10 cellular contexts compared by ENCODE assay signal in genomic region chr2:128422571-128422970, GRCh38.
DNase-seq lines count a peak whose midpoint lies in the region; ATAC-seq, FAIRE-seq and TF ChIP-seq lines count a peak whose summit lies in the region.
"Had no signal": no experiment of that assay in that cellular context is flagged by ENCODE, and none has a peak within 500 bp of the region (broad histone marks: within the 10 kb centered on the region; RNA-seq: fewer than 3 reads in every experiment).

No MANE protein-coding gene starts in this region.

- H3K27me3 Mint-ChIP-seq in HFFc6 (ENCODE audit: insufficient read depth) (no peaks in the 10 kb centered on the region; the same call in 1 of the 2 replicates), nephron progenitor cell (ENCODE audit: low read depth, poor library complexity) (peaks cover 5% of the 10 kb centered on the region)

- peaks cover 0 to 18% (median 0%) of the 10 kb centered on the region in 3 donors for H3K9me3 ChIP-seq in gastroesophageal sphincter

- 70 to 71% methylated on average over 5 of the region's 5 CpGs for WGBS in gastroesophageal sphincter (ENCODE audit: low coverage in 1 of 2), 2 donors

- H3K36me3 Mint-ChIP-seq in HFFc6 (ENCODE audit: low read depth): no peaks in the 10 kb centered on the region
- peaks cover 10% of the 10 kb centered on the region for H3K36me3 Mint-ChIP-seq in nephron progenitor cell (ENCODE audit: low read depth)
- H3K36me3 Mint-ChIP-seq: activated naive CD4-positive, alpha-beta T cell treated with anti-CD3 and anti-CD28 coated beads, Interleukin-2, amount 50 U/mL, for 24 hours had no signal

- no peak for TF ChIP-seq CTCF in HFFc6 (IDR thresholded peaks at IDR 0.05)
- TF ChIP-seq CTCF in gastroesophageal sphincter (IDR thresholded peaks at IDR 0.05): no peak
- no peak for TF ChIP-seq CTCF in nephron progenitor cell (IDR thresholded peaks at IDR 0.05)

- H3K9me3 Mint-ChIP-seq in HFFc6: peaks cover 4% of the 10 kb centered on the region; the same call in 1 of the 2 replicates
- peaks cover 37% of the 10 kb centered on the region for H3K9me3 Mint-ChIP-seq in nephron progenitor cell
- H3K9me3 Mint-ChIP-seq: activated CD4-positive, alpha-beta memory T cell treated with anti-CD3 and anti-CD28 coated beads, Interleukin-2, amount 10 ng/mL, durations not matched to agents 7 days and 5 days had no signal

- no peak overlapping the region for H3K27ac ChIP-seq in gastroesophageal sphincter

- no peak for TF ChIP-seq EP300 in gastroesophageal sphincter (IDR thresholded peaks at IDR 0.05)

- peaks cover 0 to 8% (median 0%) of the 10 kb centered on the region in 3 donors for H3K4me1 ChIP-seq in gastroesophageal sphincter

- H3K27me3 ChIP-seq in gastroesophageal sphincter: no peaks in the 10 kb centered on the region

- no peak for FAIRE-seq in urothelium cell line (lab: Jason Lieb, UNC)

- ATAC-seq in gastroesophageal sphincter: peak; percentile 36

- H3K4me3 Mint-ChIP-seq in HFFc6 (peak overlapping the region; percentile 80), nephron progenitor cell (no peak overlapping the region)
- H3K4me3 Mint-ChIP-seq: activated CD4-positive, alpha-beta memory T cell treated with anti-CD3 and anti-CD28 coated beads, Interleukin-2, amount 10 ng/mL, durations not matched to agents 7 days and 5 days; activated naive CD4-positive, alpha-beta T cell treated with anti-CD3 and anti-CD28 coated beads, Interleukin-2, amount 50 U/mL, for 24 hours had no signal

- H3K36me3 ChIP-seq in gastroesophageal sphincter: no peaks in the 10 kb centered on the region

- H3K4me1 Mint-ChIP-seq in HFFc6 (ENCODE audit: low read depth): peaks cover 44% of the 10 kb centered on the region
- peaks cover 11% of the 10 kb centered on the region for H3K4me1 Mint-ChIP-seq in nephron progenitor cell
- H3K4me1 Mint-ChIP-seq: activated CD4-positive, alpha-beta memory T cell treated with anti-CD3 and anti-CD28 coated beads, Interleukin-2, amount 10 ng/mL, durations not matched to agents 7 days and 5 days; activated naive CD4-positive, alpha-beta T cell treated with anti-CD3 and anti-CD28 coated beads, Interleukin-2, amount 50 U/mL, for 24 hours had no signal

- TF ChIP-seq POLR2A in gastroesophageal sphincter (IDR thresholded peaks at IDR 0.05): no peak

- DNase-seq in HFFc6 (peak; percentile 96), astrocyte of the hippocampus (ENCODE audit: low read depth, low spot score) (peak; percentile 75), urothelium cell line (ENCODE audit: low spot score) (peak; percentile 36), NCI-H2196 (lab: John Stamatoyannopoulos, UW; ENCODE audit: unreplicated experiment) (no peak), nephron progenitor cell (no peak)
- DNase-seq in stimulated activated CD4-positive, alpha-beta T cell treated with anti-CD3 and anti-CD28 coated beads, Interleukin-15, amount 100 ng/mL, for 24 hours: no peak
- DNase-seq: NCI-H146 had no signal

- H3K27ac Mint-ChIP-seq in HFFc6 (peak overlapping the region; percentile 96), nephron progenitor cell (no peak overlapping the region)
- H3K27ac Mint-ChIP-seq: activated CD4-positive, alpha-beta memory T cell treated with anti-CD3 and anti-CD28 coated beads, Interleukin-2, amount 10 ng/mL, durations not matched to agents 7 days and 5 days; activated naive CD4-positive, alpha-beta T cell treated with anti-CD3 and anti-CD28 coated beads, Interleukin-2, amount 50 U/mL, for 24 hours had no signal

- no peak overlapping the region for H3K4me3 ChIP-seq in gastroesophageal sphincter

Comparison
In these comparisons a context has a peak if more than half of its experiments do, and no peak if none do; other contexts are left out.
1. DNase-seq: peak in HFFc6 (single experiment), astrocyte of the hippocampus (single experiment) and urothelium cell line (single experiment); none in stimulated activated CD4-positive, alpha-beta T cell treated with anti-CD3 and anti-CD28 coated beads, Interleukin-15, amount 100 ng/mL, for 24 hours (single experiment), NCI-H2196 (single experiment) and nephron progenitor cell (single experiment).